ENCODE assay signal across 1 cellular context in genomic region chr19:45882652-45883585, GRCh38.
TF ChIP-seq lines count a peak whose summit lies in the region.

No MANE protein-coding gene starts in this region.

TF ChIP-seq in GM12878, 131 proteins besides CTCF, POLR2A, EP300 and RAD21 (continued from another document):
- TF ChIP-seq MLLT1 (IDR thresholded peaks at IDR 0.05) (peak; percentile 94), NFIC (IDR thresholded peaks at IDR 0.05; ENCODE audit: low read depth, low read length) (no peak), PAX5 (IDR thresholded peaks at IDR 0.05; ENCODE audit: borderline replicate concordance, low read depth, low read length) (no peak), STAT1 (conservative IDR thresholded peaks at IDR 0.05) (0 out of 2 replicates have a peak, but pooled peaks have one; percentile 40), IRF4 (IDR thresholded peaks at IDR 0.05; ENCODE audit: low read depth, low read length) (no peak), RB1 (IDR thresholded peaks at IDR 0.05; ENCODE audit: borderline replicate concordance) (peak; percentile 51; the same call in 1 of the 2 replicates), ZBTB33 (IDR thresholded peaks at IDR 0.05) (peak; percentile 36; the same call in 1 of the 2 replicates), DPF2 (IDR thresholded peaks at IDR 0.05) (peak; percentile 92), PKNOX1 (IDR thresholded peaks at IDR 0.05) (peak; percentile 60; the same call in 1 of the 2 replicates), STAT3 (IDR thresholded peaks at IDR 0.05; ENCODE audit: low read depth, low read length) (no peak), NR2C1 (IDR thresholded peaks at IDR 0.05) (0 out of 2 replicates have a peak, but pooled peaks have one; percentile 46), TCF7 (IDR thresholded peaks at IDR 0.05; ENCODE audit: borderline replicate concordance) (no peak), SPI1 (IDR thresholded peaks at IDR 0.05; ENCODE audit: borderline replicate concordance, insufficient read depth, low read depth, low read length) (no peak), HDGF (IDR thresholded peaks at IDR 0.05) (peak; percentile 11; the same call in 1 of the 2 replicates)
- TF ChIP-seq, protein P1, sequence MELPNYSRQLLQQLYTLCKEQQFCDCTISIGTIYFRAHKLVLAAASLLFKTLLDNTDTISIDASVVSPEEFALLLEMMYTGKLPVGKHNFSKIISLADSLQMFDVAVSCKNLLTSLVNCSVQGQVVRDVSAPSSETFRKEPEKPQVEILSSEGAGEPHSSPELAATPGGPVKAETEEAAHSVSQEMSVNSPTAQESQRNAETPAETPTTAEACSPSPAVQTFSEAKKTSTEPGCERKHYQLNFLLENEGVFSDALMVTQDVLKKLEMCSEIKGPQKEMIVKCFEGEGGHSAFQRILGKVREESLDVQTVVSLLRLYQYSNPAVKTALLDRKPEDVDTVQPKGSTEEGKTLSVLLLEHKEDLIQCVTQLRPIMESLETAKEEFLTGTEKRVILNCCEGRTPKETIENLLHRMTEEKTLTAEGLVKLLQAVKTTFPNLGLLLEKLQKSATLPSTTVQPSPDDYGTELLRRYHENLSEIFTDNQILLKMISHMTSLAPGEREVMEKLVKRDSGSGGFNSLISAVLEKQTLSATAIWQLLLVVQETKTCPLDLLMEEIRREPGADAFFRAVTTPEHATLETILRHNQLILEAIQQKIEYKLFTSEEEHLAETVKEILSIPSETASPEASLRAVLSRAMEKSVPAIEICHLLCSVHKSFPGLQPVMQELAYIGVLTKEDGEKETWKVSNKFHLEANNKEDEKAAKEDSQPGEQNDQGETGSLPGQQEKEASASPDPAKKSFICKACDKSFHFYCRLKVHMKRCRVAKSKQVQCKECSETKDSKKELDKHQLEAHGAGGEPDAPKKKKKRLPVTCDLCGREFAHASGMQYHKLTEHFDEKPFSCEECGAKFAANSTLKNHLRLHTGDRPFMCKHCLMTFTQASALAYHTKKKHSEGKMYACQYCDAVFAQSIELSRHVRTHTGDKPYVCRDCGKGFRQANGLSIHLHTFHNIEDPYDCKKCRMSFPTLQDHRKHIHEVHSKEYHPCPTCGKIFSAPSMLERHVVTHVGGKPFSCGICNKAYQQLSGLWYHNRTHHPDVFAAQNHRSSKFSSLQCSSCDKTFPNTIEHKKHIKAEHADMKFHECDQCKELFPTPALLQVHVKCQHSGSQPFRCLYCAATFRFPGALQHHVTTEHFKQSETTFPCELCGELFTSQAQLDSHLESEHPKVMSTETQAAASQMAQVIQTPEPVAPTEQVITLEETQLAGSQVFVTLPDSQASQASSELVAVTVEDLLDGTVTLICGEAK (IDR thresholded peaks at IDR 0.05; ENCODE audit: borderline replicate concordance): no peak; the same call in 1 of the 2 replicates
